25 cellular contexts compared by ENCODE assay signal in the genomic region with DNA sequence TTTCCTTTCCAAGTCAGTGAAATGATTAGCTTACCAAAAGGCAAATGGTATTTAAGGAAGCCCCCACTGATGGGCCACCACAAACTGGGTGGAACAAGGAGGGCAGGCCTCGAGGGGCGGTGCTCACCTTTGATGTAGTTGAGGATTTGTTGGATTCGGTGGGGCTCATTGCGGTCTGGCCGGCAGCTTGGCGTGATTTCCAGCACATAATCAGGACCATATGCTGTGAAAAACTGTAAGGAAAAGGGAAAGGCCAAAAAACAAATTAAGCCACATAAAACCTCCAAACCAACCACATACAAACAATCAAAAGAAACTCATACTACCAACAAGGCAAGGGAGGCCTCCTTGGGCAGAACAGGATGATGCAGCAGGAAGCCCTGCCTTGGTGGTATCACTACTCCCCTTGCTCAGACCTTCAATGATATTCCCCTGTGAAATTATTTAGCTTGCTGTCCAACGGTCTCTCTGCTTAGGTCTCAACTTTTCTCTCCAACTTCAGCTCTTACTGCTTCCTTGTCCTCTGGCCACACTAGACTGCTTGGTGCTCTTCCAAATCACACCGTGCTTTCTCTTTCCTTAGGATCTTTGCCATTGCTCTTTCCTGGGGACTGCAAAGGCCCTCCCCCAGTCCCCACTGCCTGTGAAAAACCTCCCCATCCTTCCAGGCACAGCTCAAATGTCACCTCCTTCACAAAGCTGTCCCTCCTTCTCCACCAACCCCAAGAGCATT. TPM values are rescaled to one million over a fixed set of nuclear protein-coding genes. Genes with fewer than 3 reads are reported as not detected.
DNase-seq lines count a peak whose midpoint lies in the region; ATAC-seq and TF ChIP-seq lines count a peak whose summit lies in the region.
"Had no signal": no experiment of that assay in that cellular context is flagged by ENCODE, and none has a peak within 500 bp of the region (broad histone marks: within the 10 kb centered on the region; RNA-seq: fewer than 3 reads in every experiment).

No MANE protein-coding gene starts in this region.

- no peak overlapping the region for H3K4me3 Mint-ChIP-seq in activated CD8-positive, alpha-beta T cell treated with anti-CD3 and anti-CD28 coated beads for 36 hours
- H3K4me3 Mint-ChIP-seq: activated B cell treated with CpG ODN at 0.5 μM for 24 hours; activated naive CD8-positive, alpha-beta T cell had no signal

- no peaks in the 10 kb centered on the region for H3K36me3 ChIP-seq in GM23248 (ENCODE audit: low read depth)
- H3K36me3 ChIP-seq: HAP-1 had no signal

- DNase-seq in AG09319 (ENCODE audit: extremely low read depth, low read depth) (peak; percentile 43), GM23248 (peak; percentile 53), cerebellum (ENCODE audit: low spot score) (peak; percentile 20), left ventricle myocardium superior (peak; percentile 27), GM13976 (ENCODE audit: low spot score) (no peak), NCI-H2196 (lab: John Stamatoyannopoulos, UW; ENCODE audit: unreplicated experiment) (no peak), iPS-NIHi7 (ENCODE audit: extremely low spot score) (no peak)
- no peak for DNase-seq in activated CD8-positive, alpha-beta T cell treated with anti-CD3 and anti-CD28 coated beads for 36 hours
- DNase-seq: activated B cell treated with CpG ODN at 0.5 μM for 24 hours; body of pancreas; DMS53; effector CD8-positive, alpha-beta T cell; erythroblast; kidney glomerular epithelial cell; NCI-H2171 treated with DMSO at 0.1 percent for 48 hours; NCI-H526; sigmoid colon; stimulated activated naive CD4-positive, alpha-beta T cell treated with Interleukin-2 at 50 U/mL for 16 hours; T1000; tibial artery had no signal

- peaks cover 10% of the 10 kb centered on the region; the same call in 1 of the 2 replicates for H3K4me1 ChIP-seq in GM23248 (ENCODE audit: insufficient read depth)
- H3K4me1 ChIP-seq: body of pancreas, HAP-1, sigmoid colon, tibial artery had no signal

- no peak overlapping the region for H3K27ac ChIP-seq in GM23248
- H3K27ac ChIP-seq: body of pancreas, sigmoid colon, tibial artery had no signal

- no peak overlapping the region for H3K9ac ChIP-seq in GM23248

- H3K4me3 ChIP-seq in GM23248 = no peak overlapping the region
- H3K4me3 ChIP-seq: body of pancreas, HAP-1, sigmoid colon, tibial artery had no signal

- CTCF ChIA-PET in activated CD8-positive, alpha-beta T cell treated with anti-CD3 and anti-CD28 coated beads for 36 hours (lab: Charles Lee) = no interaction called here

- peaks cover 11% of the 10 kb centered on the region for H3K4me1 Mint-ChIP-seq in activated CD8-positive, alpha-beta T cell treated with anti-CD3 and anti-CD28 coated beads for 36 hours (ENCODE audit: low read depth)
- H3K4me1 Mint-ChIP-seq: activated B cell treated with CpG ODN at 0.5 μM for 24 hours had no signal

- no peaks in the 10 kb centered on the region for H3K9me3 Mint-ChIP-seq in activated CD8-positive, alpha-beta T cell treated with anti-CD3 and anti-CD28 coated beads for 36 hours
- H3K9me3 Mint-ChIP-seq: activated B cell treated with CpG ODN at 0.5 μM for 24 hours had no signal

- no peaks in the 10 kb centered on the region for H4K20me1 ChIP-seq in GM23248 (ENCODE audit: insufficient read depth)

- intact Hi-C loops in left ventricle myocardium superior (cut with micrococcal nuclease) = no loop called here
- intact Hi-C loops in activated CD8-positive, alpha-beta T cell treated with anti-CD3 and anti-CD28 coated beads for 36 hours (cut with micrococcal nuclease) = no loop called here

- H3F3A ChIP-seq in GM23248 (ENCODE audit: insufficient read depth) = 0 out of 2 replicates have a peak, but pooled peaks cover 8% of the 10 kb centered on the region

- no peaks in the 10 kb centered on the region for H3K9me3 ChIP-seq in GM23248 (ENCODE audit: low read depth)
- H3K9me3 ChIP-seq: body of pancreas, HAP-1, sigmoid colon, tibial artery had no signal

- ATAC-seq in left ventricle myocardium superior = peak; percentile 31
- ATAC-seq in activated CD8-positive, alpha-beta T cell treated with anti-CD3 and anti-CD28 coated beads for 36 hours = no peak
- ATAC-seq: body of pancreas, Panc1 had no signal

- POLR2A ChIA-PET in activated CD8-positive, alpha-beta T cell treated with anti-CD3 and anti-CD28 coated beads for 36 hours (lab: Charles Lee) = no interaction called here

- no peak overlapping the region for H3K27ac Mint-ChIP-seq in activated CD8-positive, alpha-beta T cell treated with anti-CD3 and anti-CD28 coated beads for 36 hours
- H3K27ac Mint-ChIP-seq: activated B cell treated with CpG ODN at 0.5 μM for 24 hours; activated naive CD8-positive, alpha-beta T cell had no signal

- no peak overlapping the region for H2AFZ ChIP-seq in GM23248

- in situ Hi-C loops in GM23248 (cut with MboI) (no loop called here), GM13976 (cut with MboI; ENCODE audit: low sequenced_read_pairs, unreplicated experiment) (no loop called here)

- WGBS in GM23248 (ENCODE audit: low coverage in 1 of 2, low lambda C conversion rate in 2 of 2, missing lambda C conversion rate in 2 of 2), 2 experiments = 8 to 9% methylated on average over 4 to 8 of the region's 8 CpGs

- no peaks in the 10 kb centered on the region for H3K27me3 ChIP-seq in GM23248 (replicated peaks; ENCODE audit: insufficient read depth)
- H3K27me3 ChIP-seq: body of pancreas, sigmoid colon, tibial artery had no signal

- H3K27me3 Mint-ChIP-seq in activated CD8-positive, alpha-beta T cell treated with anti-CD3 and anti-CD28 coated beads for 36 hours = no peaks in the 10 kb centered on the region
- H3K27me3 Mint-ChIP-seq: activated B cell treated with CpG ODN at 0.5 μM for 24 hours; activated naive CD8-positive, alpha-beta T cell had no signal

- no peaks in the 10 kb centered on the region for H3K9me2 ChIP-seq in GM23248 (ENCODE audit: insufficient read depth)

- no peaks in the 10 kb centered on the region for H3K79me2 ChIP-seq in GM23248 (ENCODE audit: insufficient read depth)

- no peak overlapping the region for H3K4me2 ChIP-seq in GM23248 (ENCODE audit: unreplicated experiment)

- no peak for TF ChIP-seq CTCF in AG09319 (IDR thresholded peaks at IDR 0.05; ENCODE audit: low read depth, low read length)
- no peak for TF ChIP-seq CTCF in GM13976 (IDR thresholded peaks at IDR 0.05; ENCODE audit: borderline replicate concordance, control extremely low read depth, extremely low read depth, insufficient read depth, missing control alignments)
- no peak for TF ChIP-seq CTCF in activated CD8-positive, alpha-beta T cell treated with anti-CD3 and anti-CD28 coated beads for 36 hours (IDR thresholded peaks at IDR 0.05)

- no peaks in the 10 kb centered on the region for H3K36me3 Mint-ChIP-seq in activated CD8-positive, alpha-beta T cell treated with anti-CD3 and anti-CD28 coated beads for 36 hours (ENCODE audit: low read depth)

RNA-seq across cellular contexts. Expression of a gene that starts 46.1 kb away (rescaled TPM):
- not detected in 2 replicates for total RNA-seq in GM23248 (2014; rRNA removed; shearing (Covaris generic))
- 0.25 TPM in 1 of 2 replicates, not detected in the other for polyA plus RNA-seq in GM23248 (2016; fragmentation: Nextera tagmentation; extraction: Ambion mirVana)
- 3.9 TPM for total RNA-seq in cerebellum
- total RNA-seq in left ventricle myocardium superior = not detected
- not detected for total RNA-seq in activated CD8-positive, alpha-beta T cell treated with anti-CD3 and anti-CD28 coated beads for 36 hours
- total RNA-seq: activated B cell treated with CpG ODN at 0.5 μM for 24 hours, body of pancreas, lung microvascular endothelial cell, posterior vena cava had no signal

Comparison
In these comparisons a context has a peak if more than half of its experiments do, and no peak if none do; other contexts are left out.
1. DNase-seq: peak in AG09319 (single experiment), GM23248 (single experiment), cerebellum (single experiment) and left ventricle myocardium superior (single experiment); none in GM13976 (single experiment), NCI-H2196 (single experiment), iPS-NIHi7 (single experiment) and activated CD8-positive, alpha-beta T cell treated with anti-CD3 and anti-CD28 coated beads for 36 hours (single experiment).